Comparison of ENCODE assay signal across 21 cellular contexts in genomic region chr11:120021978-120022377, GRCh38.
DNase-seq lines count a peak whose midpoint lies in the region; ATAC-seq lines count a peak whose summit lies in the region.
"Had no signal": no experiment of that assay in that cellular context is flagged by ENCODE, and none has a peak within 500 bp of the region (broad histone marks: within the 10 kb centered on the region; RNA-seq: fewer than 3 reads in every experiment).

No MANE protein-coding gene starts in this region.

- intact Hi-C loops in cardiac septum (cut with DNase I), result no loop called here
- intact Hi-C loops in right cardiac atrium (cut with DNase I), result no loop called here
- intact Hi-C loops in left colon (cut with DNase I, micrococcal nuclease), result no loop called here
- intact Hi-C loops in posterior vena cava (cut with DNase I), result no loop called here

- WGBS in right cardiac atrium, result 88% methylated on average over 5 of the region's 5 CpGs

- DNase-seq in cardiac septum (ENCODE audit: low spot score) (peak; percentile 33), right cardiac atrium (no peak), left colon (peak in 1 of 2 donors; percentile 20), posterior vena cava (ENCODE audit: low spot score) (peak; percentile 8), HPDE6-E6E7 (ENCODE audit: extremely low spot score) (no peak)
- DNase-seq in central memory CD4-positive, alpha-beta T cell, result no peak
- DNase-seq: AML-193; CD4-positive, alpha-beta memory T cell; DMS153; DMS79; GDM1; GM23248; HFFc6; IMR-90 had no signal

- no peak for ATAC-seq in right cardiac atrium
- peak; percentile 94 for ATAC-seq in left colon
- ATAC-seq in GM21723 (IDR thresholded peaks at IDR 0.05; ENCODE audit: unreplicated experiment), result no peak
- ATAC-seq: A549, HCT116, K562 had no signal

- no peaks in the 10 kb centered on the region for H3K4me1 ChIP-seq in right cardiac atrium (ENCODE audit: control insufficient read depth, insufficient read depth, low read length)
- H3K4me1 ChIP-seq: A549 had no signal

- H3K4me3 ChIP-seq in right cardiac atrium (ENCODE audit: low read length), result no peak overlapping the region
- H3K4me3 ChIP-seq: A549, GM23248, K562 had no signal

- H3K27me3 ChIP-seq in right cardiac atrium (ENCODE audit: control insufficient read depth, insufficient read depth), result no peaks in the 10 kb centered on the region

- no peak overlapping the region for H3K27ac ChIP-seq in right cardiac atrium (ENCODE audit: low read length)
- H3K27ac ChIP-seq: 22Rv1, A549, C4-2B, GM23248, HL-60 had no signal

- H3K9me3 ChIP-seq in right cardiac atrium (ENCODE audit: control insufficient read depth, low read length), result no peaks in the 10 kb centered on the region
- H3K9me3 ChIP-seq: A549 had no signal

Comparison
In these comparisons a context has a peak if more than half of its experiments do, and no peak if none do; other contexts are left out.
1. DNase-seq: peak in cardiac septum (single experiment) and posterior vena cava (single experiment); none in right cardiac atrium (0 of 3), HPDE6-E6E7 (single experiment) and central memory CD4-positive, alpha-beta T cell (single experiment).